9 cellular contexts compared by ENCODE assay signal in the genomic region with DNA sequence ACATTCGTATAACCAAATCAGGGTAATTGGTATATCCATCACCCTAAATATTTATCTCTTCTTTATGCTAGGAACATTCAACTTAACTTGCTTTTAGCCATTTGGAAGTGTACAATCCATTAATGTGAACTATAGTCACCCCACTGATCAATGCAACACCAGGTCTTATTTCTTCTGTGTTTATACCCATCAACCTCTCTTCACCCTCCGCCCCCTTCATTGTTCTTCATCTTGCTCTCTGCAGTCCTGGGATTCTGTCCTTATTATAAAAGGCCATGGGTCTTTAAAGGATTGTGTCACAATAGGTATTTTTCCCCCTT. TPM values are rescaled to one million over a fixed set of nuclear protein-coding genes. Genes with fewer than 3 reads are reported as not detected.
A peak's percentile ranks its signal among the peaks of the same experiment; 100 is the strongest.
DNase-seq lines count a peak whose midpoint lies in the region; ATAC-seq and TF ChIP-seq lines count a peak whose summit lies in the region.
"Had no signal": no experiment of that assay in that cellular context is flagged by ENCODE, and none has a peak within 500 bp of the region (broad histone marks: within the 10 kb centered on the region; RNA-seq: fewer than 3 reads in every experiment).

No MANE protein-coding gene starts in this region.

- H3K27me3 Mint-ChIP-seq in activated CD4-positive, alpha-beta T cell treated with anti-CD3 and anti-CD28 coated beads, Interleukin-2, amount 10 ng/mL, durations not matched to agents 7 days and 5 days: no peaks in the 10 kb centered on the region

- CTCF ChIA-PET in activated CD4-positive, alpha-beta T cell treated with anti-CD3 and anti-CD28 coated beads, Interleukin-2, amount 10 ng/mL, durations not matched to agents 7 days and 5 days (lab: Charles Lee): interaction anchor here (1.0 to 1.9 kb wide), 2 partner anchors 9 to 21 kb away, joined by 3 to 7 read pairs; no protein-coding TSS in a partner anchor

- H3K27me3 ChIP-seq in heart right ventricle: no peaks in the 10 kb centered on the region
- no peaks in the 10 kb centered on the region for H3K27me3 ChIP-seq in right lobe of liver
- H3K27me3 ChIP-seq in vagina: no peaks in the 10 kb centered on the region
- no peaks in the 10 kb centered on the region for H3K27me3 ChIP-seq in body of pancreas

- 66 to 69% methylated on average over 2 of the region's 2 CpGs for WGBS in heart right ventricle, 2 donors
- WGBS in right lobe of liver (ENCODE audit: insufficient coverage, low coverage, low lambda C conversion rate, missing lambda C conversion rate): 57% methylated on average over 2 of the region's 2 CpGs
- WGBS in body of pancreas, 2 donors: 56 to 65% methylated on average over 2 of the region's 2 CpGs

- no peak for ATAC-seq in heart right ventricle
- no peak for ATAC-seq in Right ventricle myocardium superior (ENCODE audit: poor library complexity)
- ATAC-seq in right lobe of liver: no peak
- no peak for ATAC-seq in body of pancreas

- TF ChIP-seq CTCF in heart right ventricle (IDR thresholded peaks at IDR 0.05) (no peak), astrocyte of the cerebellum (IDR thresholded peaks at IDR 0.05; ENCODE audit: low read depth, low read length, missing control alignments) (no peak), right lobe of liver (IDR thresholded peaks at IDR 0.05) (no peak), vagina (IDR thresholded peaks at IDR 0.05) (no peak), body of pancreas (IDR thresholded peaks at IDR 0.05) (no peak)

- H3K9me3 ChIP-seq in heart right ventricle (no peaks in the 10 kb centered on the region), right lobe of liver (no peaks in the 10 kb centered on the region), vagina (no peaks in the 10 kb centered on the region), body of pancreas (no peaks in the 10 kb centered on the region)

- H3K27ac Mint-ChIP-seq in activated CD4-positive, alpha-beta T cell treated with anti-CD3 and anti-CD28 coated beads, Interleukin-2, amount 10 ng/mL, durations not matched to agents 7 days and 5 days: no peak overlapping the region

- peaks cover 0 to 13% (median 0%) of the 10 kb centered on the region in 9 donors for H3K36me3 ChIP-seq in heart right ventricle
- peaks cover 0 to 14% (median 2%) of the 10 kb centered on the region in 4 donors for H3K36me3 ChIP-seq in right lobe of liver
- no peaks in the 10 kb centered on the region for H3K36me3 ChIP-seq in vagina
- no peaks in the 10 kb centered on the region for H3K36me3 ChIP-seq in body of pancreas (replicated peaks in 1 of 2; ENCODE audit: insufficient read depth in 1 of 2, low read depth in 2 of 2)

- no peaks in the 10 kb centered on the region for H3K9me3 Mint-ChIP-seq in activated CD4-positive, alpha-beta T cell treated with anti-CD3 and anti-CD28 coated beads, Interleukin-2, amount 10 ng/mL, durations not matched to agents 7 days and 5 days

- DNase-seq in heart right ventricle (no peak), Right ventricle myocardium superior (no peak), astrocyte of the cerebellum (ENCODE audit: low read depth) (no peak), right lobe of liver (no peak), vagina (ENCODE audit: extremely low spot score in 2 of 2) (no peak), NCI-H1092 treated with DMSO at 0.1 percent for 48 hours (lab: John Stamatoyannopoulos, UW) (no peak), body of pancreas (no peak)
- no peak for DNase-seq in activated CD4-positive, alpha-beta T cell treated with anti-CD3 and anti-CD28 coated beads, Interleukin-2, amount 10 ng/mL, durations not matched to agents 7 days and 5 days
- DNase-seq: cerebellar nuclear complex had no signal

- no peak overlapping the region for H3K4me3 Mint-ChIP-seq in activated CD4-positive, alpha-beta T cell treated with anti-CD3 and anti-CD28 coated beads, Interleukin-2, amount 10 ng/mL, durations not matched to agents 7 days and 5 days

- peak overlapping the region in 6 of 10 donors; percentile 87 to 96 (median 90) for H3K27ac ChIP-seq in heart right ventricle
- peak overlapping the region in 2 of 3 donors; percentile 77 to 93 for H3K27ac ChIP-seq in right lobe of liver
- peak overlapping the region; percentile 80 for H3K27ac ChIP-seq in vagina
- peak overlapping the region in 1 of 4 donors; percentile 82 for H3K27ac ChIP-seq in body of pancreas

- H3K4me1 Mint-ChIP-seq in activated CD4-positive, alpha-beta T cell treated with anti-CD3 and anti-CD28 coated beads, Interleukin-2, amount 10 ng/mL, durations not matched to agents 7 days and 5 days: peaks cover 33% of the 10 kb centered on the region

- intact Hi-C loops in heart right ventricle (cut with DNase I): loop anchor here in 1 of 10 donors (10.0 kb wide), 1 partner anchor 335 kb away; no protein-coding TSS in a partner anchor
- intact Hi-C loops in Right ventricle myocardium superior (cut with DNase I): no loop called here
- intact Hi-C loops in right lobe of liver (cut with DNase I): loop anchor here in 1 of 2 donors (10.0 kb wide), 1 partner anchor 45 kb away; the partner anchor contains the start of gene REPS1
- intact Hi-C loops in vagina (cut with DNase I): no loop called here
- intact Hi-C loops in body of pancreas (cut with DNase I): no loop called here

- TF ChIP-seq POLR2A in right lobe of liver (IDR thresholded peaks at IDR 0.05) (no peak), vagina (IDR thresholded peaks at IDR 0.05) (no peak), body of pancreas (IDR thresholded peaks at IDR 0.05) (no peak)

- in situ Hi-C loops in astrocyte of the cerebellum (cut with HindIII; ENCODE audit: low sequenced_read_pairs): no loop called here

- peak overlapping the region in 8 of 10 donors; percentile 85 to 97 (median 95) for H3K4me3 ChIP-seq in heart right ventricle
- H3K4me3 ChIP-seq in astrocyte of the cerebellum (ENCODE audit: low read depth, low read length): peak overlapping the region; percentile 84
- H3K4me3 ChIP-seq in right lobe of liver: peak overlapping the region; percentile 66 to 91 (median 85)
- peak overlapping the region in 1 of 2 donors; percentile 93 for H3K4me3 ChIP-seq in vagina
- H3K4me3 ChIP-seq in body of pancreas: no peak overlapping the region

- peaks cover 28% of the 10 kb centered on the region for H3K36me3 Mint-ChIP-seq in activated CD4-positive, alpha-beta T cell treated with anti-CD3 and anti-CD28 coated beads, Interleukin-2, amount 10 ng/mL, durations not matched to agents 7 days and 5 days (ENCODE audit: low read depth)

- POLR2A ChIA-PET in activated CD4-positive, alpha-beta T cell treated with anti-CD3 and anti-CD28 coated beads, Interleukin-2, amount 10 ng/mL, durations not matched to agents 7 days and 5 days (lab: Charles Lee): no interaction called here

- H3K4me1 ChIP-seq in heart right ventricle (peaks cover 0 to 49% (median 18%) of the 10 kb centered on the region in 9 donors), right lobe of liver (peaks cover 0 to 22% (median 3%) of the 10 kb centered on the region in 4 donors), vagina (peaks cover 11% of the 10 kb centered on the region), body of pancreas (peaks cover 18% of the 10 kb centered on the region)

RNA-seq across cellular contexts. Expression of gene ABRACL, which starts 1.6 kb away (rescaled TPM):
- 10 to 100 TPM in 2 of 10 donors, 1 to 10 TPM in 8; 2.6 to 13.9 (median 5.2) TPM for total RNA-seq in heart right ventricle
- polyA plus RNA-seq in heart right ventricle: 10 to 100 TPM; 10.3 to 20.8 TPM
- total RNA-seq in Right ventricle myocardium superior: 6.6 TPM
- total RNA-seq in right lobe of liver: 10 to 100 TPM; 22.5 to 52.0 (median 39.6) TPM
- total RNA-seq in vagina: 14.0 TPM
- total RNA-seq in activated CD4-positive, alpha-beta T cell treated with anti-CD3 and anti-CD28 coated beads, Interleukin-2, amount 10 ng/mL, durations not matched to agents 7 days and 5 days: 100 to 1,000 TPM; 132 to 174 TPM
- total RNA-seq in body of pancreas: 10 to 100 TPM in 1 of 2 donors, 1 to 10 TPM in 1; 1.6 to 11.2 TPM

RNA-seq across cellular contexts. Expression of gene REPS1, which starts 42.1 kb away (rescaled TPM):
- 10 to 100 TPM; 30.2 to 43.9 (median 39.4) TPM for total RNA-seq in heart right ventricle
- 10 to 100 TPM; 34.0 to 43.2 TPM for polyA plus RNA-seq in heart right ventricle
- 31.0 TPM for total RNA-seq in Right ventricle myocardium superior
- total RNA-seq in right lobe of liver: 10 to 100 TPM; 17.0 to 68.0 (median 34.0) TPM
- total RNA-seq in vagina: 96.5 TPM
- total RNA-seq in activated CD4-positive, alpha-beta T cell treated with anti-CD3 and anti-CD28 coated beads, Interleukin-2, amount 10 ng/mL, durations not matched to agents 7 days and 5 days: 10 to 100 TPM; 44.5 to 58.1 TPM
- 10 to 100 TPM; 19.5 to 29.0 TPM for total RNA-seq in body of pancreas

Comparison
In these comparisons a context has a peak if more than half of its experiments do, and no peak if none do; other contexts are left out.
1. H3K4me3 ChIP-seq: peak in heart right ventricle (8 of 10), astrocyte of the cerebellum (single experiment) and right lobe of liver (3 of 3); none in body of pancreas (0 of 2).